In the genomic region with DNA sequence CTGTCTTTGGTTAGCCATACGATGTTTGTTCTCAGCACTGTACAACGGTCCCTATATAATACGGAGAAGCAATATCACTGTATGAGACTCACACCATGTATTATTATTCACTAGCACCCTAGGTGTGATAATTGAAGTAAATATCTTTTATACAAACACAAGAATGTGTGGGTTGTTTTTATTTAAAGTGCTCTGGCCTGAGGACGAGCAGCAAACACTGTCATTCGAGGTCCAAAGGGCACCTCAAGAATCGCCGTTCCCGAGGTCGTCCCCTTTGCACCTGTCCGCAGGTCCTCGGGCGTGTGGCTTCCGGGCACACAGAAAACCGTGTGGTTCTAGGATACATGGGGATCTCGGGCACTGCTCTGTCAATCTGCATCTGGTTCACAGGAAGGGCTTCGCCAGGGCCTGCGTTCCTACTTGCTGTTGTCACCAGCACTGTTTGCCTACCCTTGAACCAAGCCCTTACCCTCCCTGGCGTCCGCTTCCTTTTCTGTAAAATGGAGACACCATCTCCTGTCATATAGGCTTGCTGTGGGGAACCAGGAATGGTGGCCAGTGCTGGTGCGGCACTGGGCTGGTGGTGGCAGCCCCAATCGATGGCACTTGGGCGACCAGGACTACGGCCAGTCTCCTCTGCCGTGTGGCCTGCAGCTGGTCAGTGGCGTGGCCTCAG, we compare ENCODE assay signal across 1 cellular context.
TF ChIP-seq lines count a peak whose summit lies in the region.

No MANE protein-coding gene starts in this region.

TF ChIP-seq in HepG2, 621 proteins besides CTCF, POLR2A, EP300 and RAD21 (continued from another document and continues in another):
- TF ChIP-seq, protein P1, sequence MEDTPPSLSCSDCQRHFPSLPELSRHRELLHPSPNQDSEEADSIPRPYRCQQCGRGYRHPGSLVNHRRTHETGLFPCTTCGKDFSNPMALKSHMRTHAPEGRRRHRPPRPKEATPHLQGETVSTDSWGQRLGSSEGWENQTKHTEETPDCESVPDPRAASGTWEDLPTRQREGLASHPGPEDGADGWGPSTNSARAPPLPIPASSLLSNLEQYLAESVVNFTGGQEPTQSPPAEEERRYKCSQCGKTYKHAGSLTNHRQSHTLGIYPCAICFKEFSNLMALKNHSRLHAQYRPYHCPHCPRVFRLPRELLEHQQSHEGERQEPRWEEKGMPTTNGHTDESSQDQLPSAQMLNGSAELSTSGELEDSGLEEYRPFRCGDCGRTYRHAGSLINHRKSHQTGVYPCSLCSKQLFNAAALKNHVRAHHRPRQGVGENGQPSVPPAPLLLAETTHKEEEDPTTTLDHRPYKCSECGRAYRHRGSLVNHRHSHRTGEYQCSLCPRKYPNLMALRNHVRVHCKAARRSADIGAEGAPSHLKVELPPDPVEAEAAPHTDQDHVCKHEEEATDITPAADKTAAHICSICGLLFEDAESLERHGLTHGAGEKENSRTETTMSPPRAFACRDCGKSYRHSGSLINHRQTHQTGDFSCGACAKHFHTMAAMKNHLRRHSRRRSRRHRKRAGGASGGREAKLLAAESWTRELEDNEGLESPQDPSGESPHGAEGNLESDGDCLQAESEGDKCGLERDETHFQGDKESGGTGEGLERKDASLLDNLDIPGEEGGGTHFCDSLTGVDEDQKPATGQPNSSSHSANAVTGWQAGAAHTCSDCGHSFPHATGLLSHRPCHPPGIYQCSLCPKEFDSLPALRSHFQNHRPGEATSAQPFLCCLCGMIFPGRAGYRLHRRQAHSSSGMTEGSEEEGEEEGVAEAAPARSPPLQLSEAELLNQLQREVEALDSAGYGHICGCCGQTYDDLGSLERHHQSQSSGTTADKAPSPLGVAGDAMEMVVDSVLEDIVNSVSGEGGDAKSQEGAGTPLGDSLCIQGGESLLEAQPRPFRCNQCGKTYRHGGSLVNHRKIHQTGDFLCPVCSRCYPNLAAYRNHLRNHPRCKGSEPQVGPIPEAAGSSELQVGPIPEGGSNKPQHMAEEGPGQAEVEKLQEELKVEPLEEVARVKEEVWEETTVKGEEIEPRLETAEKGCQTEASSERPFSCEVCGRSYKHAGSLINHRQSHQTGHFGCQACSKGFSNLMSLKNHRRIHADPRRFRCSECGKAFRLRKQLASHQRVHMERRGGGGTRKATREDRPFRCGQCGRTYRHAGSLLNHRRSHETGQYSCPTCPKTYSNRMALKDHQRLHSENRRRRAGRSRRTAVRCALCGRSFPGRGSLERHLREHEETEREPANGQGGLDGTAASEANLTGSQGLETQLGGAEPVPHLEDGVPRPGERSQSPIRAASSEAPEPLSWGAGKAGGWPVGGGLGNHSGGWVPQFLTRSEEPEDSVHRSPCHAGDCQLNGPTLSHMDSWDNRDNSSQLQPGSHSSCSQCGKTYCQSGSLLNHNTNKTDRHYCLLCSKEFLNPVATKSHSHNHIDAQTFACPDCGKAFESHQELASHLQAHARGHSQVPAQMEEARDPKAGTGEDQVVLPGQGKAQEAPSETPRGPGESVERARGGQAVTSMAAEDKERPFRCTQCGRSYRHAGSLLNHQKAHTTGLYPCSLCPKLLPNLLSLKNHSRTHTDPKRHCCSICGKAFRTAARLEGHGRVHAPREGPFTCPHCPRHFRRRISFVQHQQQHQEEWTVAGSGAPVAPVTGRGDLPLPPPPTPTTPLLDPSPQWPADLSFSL (CRISPR knock-in tag; IDR thresholded peaks at IDR 0.05): no peak
- TF ChIP-seq RCOR2 (CRISPR knock-in tag; IDR thresholded peaks at IDR 0.05) (peak; percentile 90), ZSCAN29 (CRISPR knock-in tag; conservative IDR thresholded peaks at IDR 0.05) (peak; percentile 94), ZNF264 (CRISPR knock-in tag; IDR thresholded peaks at IDR 0.05) (peak; percentile 96), ADNP (CRISPR knock-in tag; IDR thresholded peaks at IDR 0.05) (0 out of 2 replicates have a peak, but pooled peaks have one; percentile 69), ZNF670 (CRISPR knock-in tag; IDR thresholded peaks at IDR 0.05; ENCODE audit: borderline replicate concordance) (peak; percentile 93; the same call in 1 of the 2 replicates), ZNF124 (CRISPR knock-in tag; IDR thresholded peaks at IDR 0.05) (0 out of 2 replicates have a peak, but pooled peaks have one; percentile 55), LBX2 (CRISPR knock-in tag; IDR thresholded peaks at IDR 0.05; ENCODE audit: borderline replicate concordance) (peak; percentile 21; the same call in 1 of the 2 replicates), ZSCAN21 (CRISPR knock-in tag; IDR thresholded peaks at IDR 0.05; ENCODE audit: borderline replicate concordance) (peak; percentile 80), YEATS4 (CRISPR knock-in tag; IDR thresholded peaks at IDR 0.05; ENCODE audit: borderline replicate concordance) (peak; percentile 71; the same call in 1 of the 2 replicates), ZNF343 (CRISPR knock-in tag; IDR thresholded peaks at IDR 0.05) (peak; percentile 88), MATR3 (CRISPR knock-in tag; IDR thresholded peaks at IDR 0.05) (no peak), ZBTB49 (CRISPR knock-in tag; IDR thresholded peaks at IDR 0.05; ENCODE audit: borderline replicate concordance) (no peak), TERF1 (CRISPR knock-in tag; IDR thresholded peaks at IDR 0.05) (no peak), MIXL1 (CRISPR knock-in tag; IDR thresholded peaks at IDR 0.05) (peak; percentile 91), THAP11 (CRISPR knock-in tag; IDR thresholded peaks at IDR 0.05) (peak; percentile 88), ELF4 (CRISPR knock-in tag; IDR thresholded peaks at IDR 0.05; ENCODE audit: borderline replicate concordance) (no peak), BRD4 (CRISPR knock-in tag; IDR thresholded peaks at IDR 0.05) (peak; percentile 58; the same call in 1 of the 2 replicates), GLMP (CRISPR knock-in tag; IDR thresholded peaks at IDR 0.05; ENCODE audit: borderline replicate concordance) (no peak), GATAD1 (CRISPR knock-in tag; IDR thresholded peaks at IDR 0.05) (peak; percentile 78), FOSL1 (CRISPR knock-in tag; IDR thresholded peaks at IDR 0.05; ENCODE audit: borderline replicate concordance) (no peak), PHB2 (IDR thresholded peaks at IDR 0.05; ENCODE audit: partially characterized antibody) (no peak), ZNF781 (CRISPR knock-in tag; IDR thresholded peaks at IDR 0.05; ENCODE audit: borderline replicate concordance, not compliant biosample characterization) (no peak), MED8 (CRISPR knock-in tag; IDR thresholded peaks at IDR 0.05; ENCODE audit: insufficient replicate concordance) (peak; percentile 73), E2F1 (CRISPR knock-in tag; IDR thresholded peaks at IDR 0.05) (no peak), BHLHE40 (IDR thresholded peaks at IDR 0.05; ENCODE audit: low read length) (no peak), ZNF883 (CRISPR knock-in tag; IDR thresholded peaks at IDR 0.05; ENCODE audit: not compliant biosample characterization) (peak; percentile 39), ZFP1 (CRISPR knock-in tag; IDR thresholded peaks at IDR 0.05) (peak; percentile 86), SOX13 (IDR thresholded peaks at IDR 0.05) (peak; percentile 28; the same call in 1 of the 2 replicates), SOX13 (CRISPR knock-in tag; conservative IDR thresholded peaks at IDR 0.05 in 1 of 2, IDR thresholded peaks at IDR 0.05 in 1 of 2) (peak in 1 of 2 experiments; percentile 65; a peak in 2 of 4 replicates), ZNF556 (CRISPR knock-in tag; IDR thresholded peaks at IDR 0.05; ENCODE audit: borderline replicate concordance) (peak; percentile 77; the same call in 1 of the 2 replicates)
- TF ChIP-seq, protein P2, sequence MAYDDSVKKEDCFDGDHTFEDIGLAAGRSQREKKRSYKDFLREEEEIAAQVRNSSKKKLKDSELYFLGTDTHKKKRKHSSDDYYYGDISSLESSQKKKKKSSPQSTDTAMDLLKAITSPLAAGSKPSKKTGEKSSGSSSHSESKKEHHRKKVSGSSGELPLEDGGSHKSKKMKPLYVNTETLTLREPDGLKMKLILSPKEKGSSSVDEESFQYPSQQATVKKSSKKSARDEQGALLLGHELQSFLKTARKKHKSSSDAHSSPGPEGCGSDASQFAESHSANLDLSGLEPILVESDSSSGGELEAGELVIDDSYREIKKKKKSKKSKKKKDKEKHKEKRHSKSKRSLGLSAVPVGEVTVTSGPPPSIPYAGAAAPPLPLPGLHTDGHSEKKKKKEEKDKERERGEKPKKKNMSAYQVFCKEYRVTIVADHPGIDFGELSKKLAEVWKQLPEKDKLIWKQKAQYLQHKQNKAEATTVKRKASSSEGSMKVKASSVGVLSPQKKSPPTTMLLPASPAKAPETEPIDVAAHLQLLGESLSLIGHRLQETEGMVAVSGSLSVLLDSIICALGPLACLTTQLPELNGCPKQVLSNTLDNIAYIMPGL (CRISPR knock-in tag; IDR thresholded peaks at IDR 0.05; ENCODE audit: borderline replicate concordance in 1 of 2, low read depth in 1 of 2): peak in 1 of 2 experiments; percentile 42; a peak in 2 of 4 replicates
- TF ChIP-seq, protein P3, sequence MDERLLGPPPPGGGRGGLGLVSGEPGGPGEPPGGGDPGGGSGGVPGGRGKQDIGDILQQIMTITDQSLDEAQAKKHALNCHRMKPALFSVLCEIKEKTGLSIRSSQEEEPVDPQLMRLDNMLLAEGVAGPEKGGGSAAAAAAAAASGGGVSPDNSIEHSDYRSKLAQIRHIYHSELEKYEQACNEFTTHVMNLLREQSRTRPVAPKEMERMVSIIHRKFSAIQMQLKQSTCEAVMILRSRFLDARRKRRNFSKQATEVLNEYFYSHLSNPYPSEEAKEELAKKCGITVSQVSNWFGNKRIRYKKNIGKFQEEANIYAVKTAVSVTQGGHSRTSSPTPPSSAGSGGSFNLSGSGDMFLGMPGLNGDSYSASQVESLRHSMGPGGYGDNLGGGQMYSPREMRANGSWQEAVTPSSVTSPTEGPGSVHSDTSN (CRISPR knock-in tag; IDR thresholded peaks at IDR 0.05): no peak
- TF ChIP-seq, protein P4, sequence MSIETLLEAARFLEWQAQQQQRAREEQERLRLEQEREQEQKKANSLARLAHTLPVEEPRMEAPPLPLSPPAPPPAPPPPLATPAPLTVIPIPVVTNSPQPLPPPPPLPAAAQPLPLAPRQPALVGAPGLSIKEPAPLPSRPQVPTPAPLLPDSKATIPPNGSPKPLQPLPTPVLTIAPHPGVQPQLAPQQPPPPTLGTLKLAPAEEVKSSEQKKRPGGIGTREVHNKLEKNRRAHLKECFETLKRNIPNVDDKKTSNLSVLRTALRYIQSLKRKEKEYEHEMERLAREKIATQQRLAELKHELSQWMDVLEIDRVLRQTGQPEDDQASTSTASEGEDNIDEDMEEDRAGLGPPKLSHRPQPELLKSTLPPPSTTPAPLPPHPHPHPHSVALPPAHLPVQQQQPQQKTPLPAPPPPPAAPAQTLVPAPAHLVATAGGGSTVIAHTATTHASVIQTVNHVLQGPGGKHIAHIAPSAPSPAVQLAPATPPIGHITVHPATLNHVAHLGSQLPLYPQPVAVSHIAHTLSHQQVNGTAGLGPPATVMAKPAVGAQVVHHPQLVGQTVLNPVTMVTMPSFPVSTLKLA (IDR thresholded peaks at IDR 0.05): no peak
- TF ChIP-seq, protein P5, sequence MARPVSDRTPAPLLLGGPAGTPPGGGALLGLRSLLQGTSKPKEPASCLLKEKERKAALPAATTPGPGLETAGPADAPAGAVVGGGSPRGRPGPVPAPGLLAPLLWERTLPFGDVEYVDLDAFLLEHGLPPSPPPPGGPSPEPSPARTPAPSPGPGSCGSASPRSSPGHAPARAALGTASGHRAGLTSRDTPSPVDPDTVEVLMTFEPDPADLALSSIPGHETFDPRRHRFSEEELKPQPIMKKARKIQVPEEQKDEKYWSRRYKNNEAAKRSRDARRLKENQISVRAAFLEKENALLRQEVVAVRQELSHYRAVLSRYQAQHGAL (CRISPR knock-in tag; IDR thresholded peaks at IDR 0.05; ENCODE audit: not compliant biosample characterization): peak; percentile 83
